Comparison of ENCODE assay signal across 12 cellular contexts in genomic region chr2:10493075-10493635, GRCh38. TPM values are rescaled to one million over a fixed set of nuclear protein-coding genes. Genes with fewer than 3 reads are reported as not detected.
DNase-seq lines count a peak whose midpoint lies in the region; ATAC-seq, FAIRE-seq and TF ChIP-seq lines count a peak whose summit lies in the region.
"Had no signal": no experiment of that assay in that cellular context is flagged by ENCODE, and none has a peak within 500 bp of the region (broad histone marks: within the 10 kb centered on the region; RNA-seq: fewer than 3 reads in every experiment).

No MANE protein-coding gene starts in this region.

- no peak overlapping the region for H2BK120ac ChIP-seq in trophoblast cell (ENCODE audit: insufficient read depth, low read length, poor library complexity)

- H3K79me1 ChIP-seq in trophoblast cell (ENCODE audit: low read length): no peaks in the 10 kb centered on the region

- no peak overlapping the region for H3K14ac ChIP-seq in trophoblast cell (ENCODE audit: low read length)

- CTCF ChIA-PET in activated naive CD4-positive, alpha-beta T cell treated with anti-CD3 and anti-CD28 coated beads, Interleukin-2, amount 10 ng/mL, durations not matched to agents 7 days and 5 days (lab: Charles Lee): no interaction called here

- no peak overlapping the region for H3K9ac ChIP-seq in trophoblast cell (ENCODE audit: low read length)

- H3K27ac ChIP-seq in trophoblast cell (ENCODE audit: low read depth, low read length): no peak overlapping the region
- H3K27ac ChIP-seq: left lung had no signal

- H3K4me1 Mint-ChIP-seq in activated naive CD4-positive, alpha-beta T cell treated with anti-CD3 and anti-CD28 coated beads, Interleukin-2, amount 10 ng/mL, durations not matched to agents 7 days and 5 days: peaks cover 9% of the 10 kb centered on the region
- peaks cover 50% of the 10 kb centered on the region for H3K4me1 Mint-ChIP-seq in stimulated activated effector memory CD8-positive, alpha-beta T cell treated with anti-CD3 and anti-CD28 coated beads, Interleukin-12 subunit alpha, Interleukin-12 subunit beta, amount 100 ng/mL, for 72 hours

- H3K4ac ChIP-seq in trophoblast cell (ENCODE audit: low read depth, low read length): no peak overlapping the region

- peak; percentile 3 for ATAC-seq in stimulated activated effector memory CD8-positive, alpha-beta T cell treated with anti-CD3 and anti-CD28 coated beads, Interleukin-12 subunit alpha, Interleukin-12 subunit beta, amount 100 ng/mL, for 72 hours
- ATAC-seq: SK-N-SH treated with all-trans-retinoic acid at 6 μM for 48 hours had no signal

- no peak for TF ChIP-seq POLR2A in NB4 (IDR thresholded peaks at IDR 0.05; ENCODE audit: extremely low read depth, insufficient read length)

- no CpG with 5 or more reads among the region's 5 CpGs for WGBS in trophoblast cell (ENCODE audit: extremely low coverage, insufficient coverage, insufficient read length)

- no peaks in the 10 kb centered on the region for H3K9me3 Mint-ChIP-seq in activated naive CD4-positive, alpha-beta T cell treated with anti-CD3 and anti-CD28 coated beads, Interleukin-2, amount 10 ng/mL, durations not matched to agents 7 days and 5 days
- H3K9me3 Mint-ChIP-seq in stimulated activated effector memory CD8-positive, alpha-beta T cell treated with anti-CD3 and anti-CD28 coated beads, Interleukin-12 subunit alpha, Interleukin-12 subunit beta, amount 100 ng/mL, for 72 hours: no peaks in the 10 kb centered on the region

- DNase-seq in activated naive CD4-positive, alpha-beta T cell treated with anti-CD3 and anti-CD28 coated beads, Interleukin-2, amount 10 ng/mL, durations not matched to agents 7 days and 5 days: no peak
- no peak for DNase-seq in activated naive CD4-positive, alpha-beta T cell treated with anti-CD3 and anti-CD28 coated beads, Interleukin-2, amount 50 U/mL, for 16 hours
- no peak for DNase-seq in NB4 (ENCODE audit: low read depth)
- DNase-seq in bronchial epithelial cell (ENCODE audit: low read depth): no peak
- DNase-seq in stimulated activated effector memory CD8-positive, alpha-beta T cell treated with anti-CD3 and anti-CD28 coated beads, Interleukin-12 subunit alpha, Interleukin-12 subunit beta, amount 100 ng/mL, for 72 hours (ENCODE audit: low spot score in 2 of 2): no peak
- DNase-seq in DMS153 treated with DMSO at 0.1 percent for 48 hours (lab: John Stamatoyannopoulos, UW; ENCODE audit: unreplicated experiment): no peak
- no peak for DNase-seq in NCI-H2081 (lab: John Stamatoyannopoulos, UW)
- no peak for DNase-seq in trophoblast cell
- DNase-seq: endodermal cell had no signal

- no peak overlapping the region for H4K8ac ChIP-seq in trophoblast cell (ENCODE audit: low read depth, low read length)

- no peaks in the 10 kb centered on the region for H3K9me3 ChIP-seq in trophoblast cell (ENCODE audit: insufficient read depth, low read depth, low read length)
- H3K9me3 ChIP-seq: left lung had no signal

- no peaks in the 10 kb centered on the region for H3K79me2 ChIP-seq in trophoblast cell (ENCODE audit: control insufficient read depth, insufficient read depth, low read length, poor library complexity)

- H3K4me3 ChIP-seq in NB4 (ENCODE audit: low read depth, low read length) (peak overlapping the region; percentile 19), bronchial epithelial cell (ENCODE audit: low read depth, low read length) (no peak overlapping the region), trophoblast cell (ENCODE audit: low read depth, low read length) (no peak overlapping the region)
- H3K4me3 ChIP-seq: left lung had no signal

- no peaks in the 10 kb centered on the region for H3K36me3 Mint-ChIP-seq in activated naive CD4-positive, alpha-beta T cell treated with anti-CD3 and anti-CD28 coated beads, Interleukin-2, amount 10 ng/mL, durations not matched to agents 7 days and 5 days
- no peaks in the 10 kb centered on the region for H3K36me3 Mint-ChIP-seq in stimulated activated effector memory CD8-positive, alpha-beta T cell treated with anti-CD3 and anti-CD28 coated beads, Interleukin-12 subunit alpha, Interleukin-12 subunit beta, amount 100 ng/mL, for 72 hours

- H3K36me3 ChIP-seq in bronchial epithelial cell (ENCODE audit: control insufficient read depth, insufficient read depth, low read length) (no peaks in the 10 kb centered on the region), trophoblast cell (ENCODE audit: control insufficient read depth in 1 of 2, insufficient read depth in 2 of 2, low read length in 2 of 2) (no peaks in the 10 kb centered on the region)
- H3K36me3 ChIP-seq: left lung had no signal

- H4K12ac ChIP-seq in trophoblast cell (ENCODE audit: low read depth, low read length): no peak overlapping the region

- H2BK5ac ChIP-seq in trophoblast cell (ENCODE audit: low read depth, low read length, poor library complexity): no peak overlapping the region

- no peak overlapping the region for H3K4me3 Mint-ChIP-seq in activated naive CD4-positive, alpha-beta T cell treated with anti-CD3 and anti-CD28 coated beads, Interleukin-2, amount 10 ng/mL, durations not matched to agents 7 days and 5 days
- H3K4me3 Mint-ChIP-seq in stimulated activated effector memory CD8-positive, alpha-beta T cell treated with anti-CD3 and anti-CD28 coated beads, Interleukin-12 subunit alpha, Interleukin-12 subunit beta, amount 100 ng/mL, for 72 hours: peak overlapping the region; percentile 48
- H3K4me3 Mint-ChIP-seq: endodermal cell, HFFc6 had no signal

- H3K27me3 ChIP-seq in bronchial epithelial cell (ENCODE audit: control insufficient read depth, insufficient read depth, low read length): peaks cover 6% of the 10 kb centered on the region
- H3K27me3 ChIP-seq in trophoblast cell (ENCODE audit: insufficient read depth, low read length): no peaks in the 10 kb centered on the region

- peak; percentile 18 for FAIRE-seq in bronchial epithelial cell (lab: Jason Lieb, UNC)

- peak overlapping the region; percentile 65 for H3K27ac Mint-ChIP-seq in activated naive CD4-positive, alpha-beta T cell treated with anti-CD3 and anti-CD28 coated beads, Interleukin-2, amount 10 ng/mL, durations not matched to agents 7 days and 5 days
- peak overlapping the region; percentile 56 for H3K27ac Mint-ChIP-seq in stimulated activated effector memory CD8-positive, alpha-beta T cell treated with anti-CD3 and anti-CD28 coated beads, Interleukin-12 subunit alpha, Interleukin-12 subunit beta, amount 100 ng/mL, for 72 hours
- H3K27ac Mint-ChIP-seq: endodermal cell, HFFc6 had no signal

- no peak overlapping the region for H2AFZ ChIP-seq in trophoblast cell (ENCODE audit: insufficient read depth, low read length, poor library complexity)

- no peak overlapping the region for H3K18ac ChIP-seq in trophoblast cell (ENCODE audit: low read length)

- H3K4me2 ChIP-seq in trophoblast cell (ENCODE audit: low read length): no peak overlapping the region

- H3K4me1 ChIP-seq in trophoblast cell (ENCODE audit: control insufficient read depth in 1 of 2, insufficient read depth in 2 of 2, low read length in 2 of 2): no peaks in the 10 kb centered on the region
- H3K4me1 ChIP-seq: left lung had no signal

- no peak for TF ChIP-seq CTCF in NB4 (IDR thresholded peaks at IDR 0.05; ENCODE audit: low read depth, low read length)
- no peak for TF ChIP-seq CTCF in bronchial epithelial cell (IDR thresholded peaks at IDR 0.05; ENCODE audit: insufficient read depth, low read length, severe bottlenecking)

- no peak overlapping the region for H3K23ac ChIP-seq in trophoblast cell (ENCODE audit: low read length)

- no peak overlapping the region for H2BK12ac ChIP-seq in trophoblast cell (ENCODE audit: low read length)

- H4K91ac ChIP-seq in trophoblast cell (ENCODE audit: low read depth, low read length): no peak overlapping the region

- peaks cover 67% of the 10 kb centered on the region for H3K27me3 Mint-ChIP-seq in activated naive CD4-positive, alpha-beta T cell treated with anti-CD3 and anti-CD28 coated beads, Interleukin-2, amount 10 ng/mL, durations not matched to agents 7 days and 5 days

- no peak overlapping the region for H2AK5ac ChIP-seq in trophoblast cell (ENCODE audit: low read length)

RNA-seq across cellular contexts. Expression of gene ODC1, which starts 45.0 kb away (rescaled TPM):
- 319 and 715 TPM in 2 replicates for total RNA-seq in bronchial epithelial cell
- polyA plus RNA-seq in trophoblast cell (2013): 175 and 189 TPM in 2 replicates
